Comparison of ENCODE assay signal across 1 cellular context in the genomic region with DNA sequence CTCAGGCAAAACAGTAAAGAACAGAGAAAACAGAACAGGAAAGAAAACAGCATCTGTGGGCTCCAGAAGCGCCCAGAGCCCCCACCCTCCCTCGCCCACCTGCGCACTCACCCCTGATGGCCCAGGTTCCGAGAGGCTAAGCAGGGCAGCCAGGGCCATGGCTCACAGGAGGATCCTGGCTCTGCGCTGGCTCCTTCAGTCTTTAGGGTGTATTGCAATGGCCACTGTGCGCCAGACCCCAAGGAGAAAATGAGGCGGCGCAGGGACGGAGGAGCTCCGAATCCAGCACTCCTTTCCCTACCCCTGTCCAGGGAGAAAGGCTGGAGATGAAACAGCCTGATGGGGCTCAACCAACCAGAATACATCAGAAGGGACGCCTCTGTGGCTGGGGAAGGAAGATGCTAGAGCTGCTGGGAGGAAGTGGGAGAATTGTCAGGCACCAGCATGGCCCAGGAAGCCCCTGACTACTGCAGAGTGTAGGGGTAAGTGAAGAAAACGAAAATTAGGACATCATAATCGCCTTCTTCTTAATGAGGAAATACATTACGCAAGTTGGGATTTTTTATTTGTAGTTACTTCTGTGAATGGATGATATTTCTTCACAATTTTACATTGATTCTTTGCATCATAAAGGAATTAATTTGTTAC.
TF ChIP-seq lines count a peak whose summit lies in the region.

No MANE protein-coding gene starts in this region.

TF ChIP-seq in H1, 55 proteins besides CTCF, POLR2A, EP300 and RAD21:
- TF ChIP-seq, protein P1, sequence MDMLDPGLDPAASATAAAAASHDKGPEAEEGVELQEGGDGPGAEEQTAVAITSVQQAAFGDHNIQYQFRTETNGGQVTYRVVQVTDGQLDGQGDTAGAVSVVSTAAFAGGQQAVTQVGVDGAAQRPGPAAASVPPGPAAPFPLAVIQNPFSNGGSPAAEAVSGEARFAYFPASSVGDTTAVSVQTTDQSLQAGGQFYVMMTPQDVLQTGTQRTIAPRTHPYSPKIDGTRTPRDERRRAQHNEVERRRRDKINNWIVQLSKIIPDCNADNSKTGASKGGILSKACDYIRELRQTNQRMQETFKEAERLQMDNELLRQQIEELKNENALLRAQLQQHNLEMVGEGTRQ (IDR thresholded peaks at IDR 0.05; ENCODE audit: low read length) = no peak
- TF ChIP-seq CHD1 (IDR thresholded peaks at IDR 0.05; ENCODE audit: low read depth, low read length) (no peak), GTF2F1 (IDR thresholded peaks at IDR 0.05; ENCODE audit: borderline replicate concordance, low read depth, low read length) (peak; percentile 58), RNF2 (IDR thresholded peaks at IDR 0.05; ENCODE audit: borderline replicate concordance, low read depth, low read length, missing control alignments, poor library complexity, severe bottlenecking) (no peak), CREB1 (IDR thresholded peaks at IDR 0.05) (no peak)
- TF ChIP-seq, protein P2, sequence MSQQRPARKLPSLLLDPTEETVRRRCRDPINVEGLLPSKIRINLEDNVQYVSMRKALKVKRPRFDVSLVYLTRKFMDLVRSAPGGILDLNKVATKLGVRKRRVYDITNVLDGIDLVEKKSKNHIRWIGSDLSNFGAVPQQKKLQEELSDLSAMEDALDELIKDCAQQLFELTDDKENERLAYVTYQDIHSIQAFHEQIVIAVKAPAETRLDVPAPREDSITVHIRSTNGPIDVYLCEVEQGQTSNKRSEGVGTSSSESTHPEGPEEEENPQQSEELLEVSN (IDR thresholded peaks at IDR 0.05) = peak; percentile 25; the same call in 1 of the 2 replicates
